In genomic region chr11:64743591-64744543, GRCh38 we compare ENCODE assay signal across 8 cellular contexts. TPM values are rescaled to one million over a fixed set of nuclear protein-coding genes. Genes with fewer than 3 reads are reported as not detected.
DNase-seq lines count a peak whose midpoint lies in the region; ATAC-seq, FAIRE-seq and TF ChIP-seq lines count a peak whose summit lies in the region.

Gene RASGRP2, minus strand, starts transcription at chr11:64744142. Its CDS starts 1,276 bp downstream, at chr11:64742866.

- H3K23ac ChIP-seq in H1 (ENCODE audit: insufficient read length), result no peak within 1 kb of the TSS

- H3K56ac ChIP-seq in H1 (replicated peaks; ENCODE audit: insufficient read length, low read depth, low read length), result peak within 1 kb of the TSS; percentile 81

- peak; percentile 49 to 76; a peak in 3 of 4 replicates for TF ChIP-seq RAD21 in H1 (IDR thresholded peaks at IDR 0.05 in 1 of 2, conservative IDR thresholded peaks at IDR 0.05 in 1 of 2; ENCODE audit: low read depth in 2 of 2, low read length in 2 of 2)

- no peak within 1 kb of the TSS for H2AK5ac ChIP-seq in H1 (ENCODE audit: low read depth, low read length)

- peak within 1 kb of the TSS; percentile 30 for H4K5ac ChIP-seq in H1 (ENCODE audit: insufficient read length, low read depth, low read length)

- no peak within 1 kb of the TSS for H3K14ac ChIP-seq in H1 (ENCODE audit: insufficient read length)

- H3K4me2 ChIP-seq in H1 (ENCODE audit: insufficient read depth in 1 of 2, low read depth in 2 of 2, low read length in 2 of 2), result peak within 1 kb of the TSS; percentile 87 to 89

- no peak for FAIRE-seq in H1 (lab: Jason Lieb, UNC)

- H3K27ac ChIP-seq in H1 (ENCODE audit: low read depth, low read length), result no peak within 1 kb of the TSS

- H3K27me3 ChIP-seq in H1 (replicated peaks in 1 of 4; ENCODE audit: control insufficient read depth in 3 of 4, extremely low read depth in 1 of 4, insufficient read depth in 3 of 4, low read length in 3 of 4), result peaks cover 0 to 32% (median 19%) of the 10 kb centered on the region in 4 experiments; a peak in 5 of 7 replicates

- H3K4me3 ChIP-seq in H1 (ENCODE audit: extremely low read depth in 1 of 4, insufficient read depth in 2 of 4, low read depth in 3 of 4, low read length in 4 of 4) (peak within 1 kb of the TSS; percentile 48 to 67 (median 57)), mucosa of descending colon (no peak within 1 kb of the TSS)

- H3K4ac ChIP-seq in H1 (replicated peaks; ENCODE audit: insufficient read length, low read depth, low read length), result peak within 1 kb of the TSS; percentile 19

- H2BK15ac ChIP-seq in H1 (ENCODE audit: low read length), result peak within 1 kb of the TSS; percentile 20; the same call in 1 of the 2 replicates

- ATAC-seq in mucosa of descending colon, result peak; percentile 62
- ATAC-seq in GM18520 (IDR thresholded peaks at IDR 0.05; ENCODE audit: unreplicated experiment), result no peak

- DNase-seq in GM03348 (ENCODE audit: low spot score) (peak; percentile 51), NAMALWA (ENCODE audit: low spot score) (peak; percentile 91), H1 (ENCODE audit: low read depth in 1 of 2, low spot score in 2 of 2) (peak in 1 of 2 experiments; percentile 95), mucosa of descending colon (peak; percentile 71 to 92 (median 86)), NCI-H510A (lab: John Stamatoyannopoulos, UW) (no peak)
- peak; percentile 90 for DNase-seq in activated CD8-positive, alpha-beta memory T cell treated with anti-CD3 and anti-CD28 coated beads for 24 hours
- DNase-seq in stimulated activated CD8-positive, alpha-beta memory T cell treated with anti-CD3 and anti-CD28 coated beads, Interleukin-4, amount 100 ng/mL, for 4 hours (ENCODE audit: low read depth in 2 of 2, low spot score in 1 of 2), result peak; percentile 57

- peak within 1 kb of the TSS; percentile 78 for H4K91ac ChIP-seq in H1 (replicated peaks; ENCODE audit: insufficient read length, low read length)

- peaks cover 35% of the 10 kb centered on the region for H3K23me2 ChIP-seq in H1 (ENCODE audit: low read depth, low read length)

- no peak within 1 kb of the TSS for H2BK120ac ChIP-seq in H1 (replicated peaks; ENCODE audit: low read depth, low read length)

- TF ChIP-seq POLR2A in H1 (IDR thresholded peaks at IDR 0.05; ENCODE audit: control extremely low read depth in 1 of 2, low read depth in 2 of 2, low read length in 2 of 2), result no peak

- no peak for TF ChIP-seq EP300 in H1 (IDR thresholded peaks at IDR 0.05; ENCODE audit: borderline replicate concordance in 1 of 2, low read depth in 2 of 2, low read length in 2 of 2)

- H3K36me3 ChIP-seq in H1 (ENCODE audit: control insufficient read depth in 2 of 4, insufficient read depth in 4 of 4, low read length in 3 of 4), result no peaks in the 10 kb centered on the region
- H3K36me3 ChIP-seq in mucosa of descending colon (ENCODE audit: low read depth), result no peaks in the 10 kb centered on the region

- peak within 1 kb of the TSS; percentile 66; the same call in 1 of the 2 replicates for H2BK5ac ChIP-seq in H1 (ENCODE audit: low read depth, low read length)

- H3K79me2 ChIP-seq in H1 (ENCODE audit: control insufficient read depth in 1 of 2, insufficient read depth in 2 of 2, low read length in 2 of 2), result no peaks in the 10 kb centered on the region

- no peaks in the 10 kb centered on the region for H3K79me1 ChIP-seq in H1 (ENCODE audit: low read depth, low read length)

- H3K9ac ChIP-seq in H1 (replicated peaks in 1 of 4; ENCODE audit: extremely low read depth in 1 of 4, low read depth in 3 of 4, low read length in 3 of 4), result peak within 1 kb of the TSS in 1 of 4 experiments; percentile 6; a peak in 1 of 7 replicates

- POLR2A ChIA-PET in H1 (lab: Charles Lee; ENCODE audit: partially characterized antibody), result interaction anchor here (0.8 to 42.9 kb wide), 8 partner anchors 8 to 372 kb away, joined by 3 to 1087 read pairs (median 4); partner anchors contain the start of genes PYGM and SF1

- intact Hi-C loops in mucosa of descending colon (cut with DNase I, micrococcal nuclease), result no loop called here

- H4K8ac ChIP-seq in H1 (ENCODE audit: extremely low read depth, insufficient read depth, low read length), result 0 out of 2 replicates have a peak within 1 kb of the TSS, but pooled peaks have one; percentile 26

- H2BK12ac ChIP-seq in H1 (ENCODE audit: low read depth, low read length), result peak within 1 kb of the TSS; percentile 98; the same call in 1 of the 2 replicates

- H4K20me1 ChIP-seq in H1 (replicated peaks in 1 of 2; ENCODE audit: control insufficient read depth in 1 of 2, insufficient read depth in 2 of 2, low read length in 2 of 2), result no peaks in the 10 kb centered on the region

- CTCF ChIA-PET in H1 (lab: Charles Lee; ENCODE audit: partially characterized antibody), result interaction anchor here (0.8 to 23.7 kb wide), 15 partner anchors 8 to 111 kb away, joined by 3 to 376 read pairs (median 5); partner anchors contain the start of gene PYGM

- TF ChIP-seq CTCF in H1 (IDR thresholded peaks at IDR 0.05; ENCODE audit: control extremely low read depth in 1 of 3, insufficient read depth in 1 of 3, low read depth in 1 of 3, low read length in 3 of 3) (peak in 2 of 3 experiments; percentile 79 to 84; a peak in 3 of 4 replicates), mucosa of descending colon (IDR thresholded peaks at IDR 0.05) (no peak)

- H3K9me3 ChIP-seq in H1 (ENCODE audit: insufficient read depth in 2 of 2, low read depth in 1 of 2, low read length in 1 of 2), result no peaks in the 10 kb centered on the region
- no peaks in the 10 kb centered on the region for H3K9me3 ChIP-seq in mucosa of descending colon

- H2BK20ac ChIP-seq in H1 (ENCODE audit: low read length), result peak within 1 kb of the TSS; percentile 61; the same call in 1 of the 2 replicates

- 8% methylated on average over 57 of the region's 57 CpGs; no CpG with 5 or more reads in 1 of the 2 experiments for WGBS in H1 (ENCODE audit: extremely low coverage in 1 of 2, insufficient coverage in 1 of 2, insufficient read length in 1 of 2, insufficient replicate concordance in 2 of 2, low coverage in 1 of 2, low lambda C conversion rate in 2 of 2, missing lambda C conversion rate in 1 of 2), 2 experiments

- H3K4me1 ChIP-seq in H1 (replicated peaks in 1 of 4; ENCODE audit: control insufficient read depth in 3 of 4, insufficient read depth in 4 of 4, low read length in 3 of 4) (peaks cover 4 to 33% (median 29%) of the 10 kb centered on the region in 4 experiments), mucosa of descending colon (ENCODE audit: low read depth) (peaks cover 28% of the 10 kb centered on the region)

- no peak within 1 kb of the TSS for H2AFZ ChIP-seq in H1 (ENCODE audit: low read length)

- H3K18ac ChIP-seq in H1 (ENCODE audit: extremely low read depth, low read length), result peak within 1 kb of the TSS; percentile 65

TF ChIP-seq in H1, 55 proteins besides CTCF, POLR2A, EP300 and RAD21:
- TF ChIP-seq KDM4A (IDR thresholded peaks at IDR 0.05; ENCODE audit: low read depth, low read length, severe bottlenecking), result peak; percentile 23
- TF ChIP-seq EZH2 (IDR thresholded peaks at IDR 0.05; ENCODE audit: low read depth, low read length, severe bottlenecking), result peak; percentile 44
- TF ChIP-seq POLR2AphosphoS5 (IDR thresholded peaks at IDR 0.05; ENCODE audit: low read depth, low read length), result 0 out of 2 replicates have a peak, but pooled peaks have one; percentile 17
- TF ChIP-seq CREB1 (IDR thresholded peaks at IDR 0.05), result peak; percentile 13; the same call in 1 of the 2 replicates
- TF ChIP-seq PHF8 (conservative IDR thresholded peaks at IDR 0.05; ENCODE audit: low read depth, low read length), result no peak
- TF ChIP-seq KDM1A (IDR thresholded peaks at IDR 0.05; ENCODE audit: borderline replicate concordance, low read length), result peak; percentile 74; the same call in 1 of the 2 replicates
- no peak for TF ChIP-seq HDAC2 (IDR thresholded peaks at IDR 0.05; ENCODE audit: borderline replicate concordance in 1 of 2, low read depth in 2 of 2, low read length in 2 of 2)
- peak; percentile 58; the same call in 1 of the 2 replicates for TF ChIP-seq SUZ12 (IDR thresholded peaks at IDR 0.05; ENCODE audit: low read length)
- TF ChIP-seq SP4 (IDR thresholded peaks at IDR 0.05; ENCODE audit: low read length), result no peak
- peak; percentile 16 for TF ChIP-seq ASH2L (IDR thresholded peaks at IDR 0.05; ENCODE audit: low read length)
- TF ChIP-seq, protein P1, sequence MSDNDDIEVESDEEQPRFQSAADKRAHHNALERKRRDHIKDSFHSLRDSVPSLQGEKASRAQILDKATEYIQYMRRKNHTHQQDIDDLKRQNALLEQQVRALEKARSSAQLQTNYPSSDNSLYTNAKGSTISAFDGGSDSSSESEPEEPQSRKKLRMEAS (IDR thresholded peaks at IDR 0.05), result peak; percentile 5; the same call in 1 of the 2 replicates
- 0 out of 4 replicates have a peak, but pooled peaks of 1 of the 2 experiments have one; percentile 34 for TF ChIP-seq SIN3A (conservative IDR thresholded peaks at IDR 0.05 in 1 of 2, IDR thresholded peaks at IDR 0.05 in 1 of 2; ENCODE audit: low read depth in 1 of 2, low read length in 2 of 2)
- no peak for TF ChIP-seq CEBPB (IDR thresholded peaks at IDR 0.05; ENCODE audit: low read depth, low read length)
TF ChIP-seq in H1: peak in this region for 9.

RNA-seq across cellular contexts. Expression of gene RASGRP2, which starts in this region (rescaled TPM):
- total RNA-seq in H1 (2021; fragmentation: NEBNext Ultra II Directional; extraction: Animal tissue kit (Norgen Biotek cat#: 25700)), result 37.9 and 40.6 TPM in 2 replicates
- polyA plus RNA-seq in H1 (2011; rRNA removed), result 45.7 and 50.4 TPM in 2 replicates
- 41.1 TPM for polyA plus RNA-seq in H1 (2011; cell fraction: cytosol; rRNA removed)
- polyA plus RNA-seq in H1 (2011; cell fraction: nucleus; rRNA removed), result 127 TPM
- 30.1 to 58.0 TPM (median 54.6 TPM) in 4 replicates for polyA plus RNA-seq in H1 (2012, experiment 1 of 2)
- polyA plus RNA-seq in H1 (2012, experiment 2 of 2), result 31.1 TPM
- polyA plus RNA-seq in H1 (2013, experiment 1 of 2), result 33.0 TPM
- 34.6 TPM for polyA plus RNA-seq in H1 (2013, experiment 2 of 2)
- polyA minus RNA-seq in H1 (2011; rRNA and poly(A)+ RNA removed), result 14.8 and 18.9 TPM in 2 replicates
- polyA minus RNA-seq in H1 (2011; cell fraction: cytosol; rRNA and poly(A)+ RNA removed), result 12.3 TPM
- 24.8 TPM for polyA minus RNA-seq in H1 (2011; cell fraction: nucleus; rRNA and poly(A)+ RNA removed)
- 10 to 100 TPM in 1 of 3 donors, 1 to 10 TPM in 2; 3.3 to 25.6 (median 9.7) TPM for total RNA-seq in mucosa of descending colon
